1 cellular context compared by ENCODE assay signal in genomic region chr17:38889745-38890409, GRCh38.
TF ChIP-seq lines count a peak whose summit lies in the region.

No MANE protein-coding gene starts in this region.

TF ChIP-seq in GM12878, 131 proteins besides CTCF, POLR2A, EP300 and RAD21 (continued from another document):
- no peak for TF ChIP-seq MLLT1 (IDR thresholded peaks at IDR 0.05)
- no peak for TF ChIP-seq BCL11A (IDR thresholded peaks at IDR 0.05; ENCODE audit: low read depth, low read length)
- TF ChIP-seq SP1 (IDR thresholded peaks at IDR 0.05; ENCODE audit: low read depth, low read length), result no peak
- TF ChIP-seq RFX5 (IDR thresholded peaks at IDR 0.05; ENCODE audit: low read depth, low read length), result no peak
- no peak for TF ChIP-seq NRF1 (conservative IDR thresholded peaks at IDR 0.05; ENCODE audit: low read depth, low read length)
- TF ChIP-seq PAX5 (IDR thresholded peaks at IDR 0.05; ENCODE audit: borderline replicate concordance, low read depth, low read length), result no peak
- no peak for TF ChIP-seq POU2F2 (IDR thresholded peaks at IDR 0.05; ENCODE audit: borderline replicate concordance, low read depth, low read length)
- TF ChIP-seq IKZF2 (IDR thresholded peaks at IDR 0.05), result no peak
- no peak for TF ChIP-seq BCL3 (IDR thresholded peaks at IDR 0.05; ENCODE audit: borderline replicate concordance, insufficient read depth, low read depth, low read length, poor library complexity, severe bottlenecking)
- no peak for TF ChIP-seq CBX3 (IDR thresholded peaks at IDR 0.05; ENCODE audit: borderline replicate concordance, low read depth)
- no peak for TF ChIP-seq HDAC6 (IDR thresholded peaks at IDR 0.05; ENCODE audit: unreplicated experiment)
- no peak for TF ChIP-seq ZNF207 (IDR thresholded peaks at IDR 0.05; ENCODE audit: borderline replicate concordance)
- TF ChIP-seq FOXK2 (IDR thresholded peaks at IDR 0.05), result no peak
